8 cellular contexts compared by ENCODE assay signal in the genomic region with DNA sequence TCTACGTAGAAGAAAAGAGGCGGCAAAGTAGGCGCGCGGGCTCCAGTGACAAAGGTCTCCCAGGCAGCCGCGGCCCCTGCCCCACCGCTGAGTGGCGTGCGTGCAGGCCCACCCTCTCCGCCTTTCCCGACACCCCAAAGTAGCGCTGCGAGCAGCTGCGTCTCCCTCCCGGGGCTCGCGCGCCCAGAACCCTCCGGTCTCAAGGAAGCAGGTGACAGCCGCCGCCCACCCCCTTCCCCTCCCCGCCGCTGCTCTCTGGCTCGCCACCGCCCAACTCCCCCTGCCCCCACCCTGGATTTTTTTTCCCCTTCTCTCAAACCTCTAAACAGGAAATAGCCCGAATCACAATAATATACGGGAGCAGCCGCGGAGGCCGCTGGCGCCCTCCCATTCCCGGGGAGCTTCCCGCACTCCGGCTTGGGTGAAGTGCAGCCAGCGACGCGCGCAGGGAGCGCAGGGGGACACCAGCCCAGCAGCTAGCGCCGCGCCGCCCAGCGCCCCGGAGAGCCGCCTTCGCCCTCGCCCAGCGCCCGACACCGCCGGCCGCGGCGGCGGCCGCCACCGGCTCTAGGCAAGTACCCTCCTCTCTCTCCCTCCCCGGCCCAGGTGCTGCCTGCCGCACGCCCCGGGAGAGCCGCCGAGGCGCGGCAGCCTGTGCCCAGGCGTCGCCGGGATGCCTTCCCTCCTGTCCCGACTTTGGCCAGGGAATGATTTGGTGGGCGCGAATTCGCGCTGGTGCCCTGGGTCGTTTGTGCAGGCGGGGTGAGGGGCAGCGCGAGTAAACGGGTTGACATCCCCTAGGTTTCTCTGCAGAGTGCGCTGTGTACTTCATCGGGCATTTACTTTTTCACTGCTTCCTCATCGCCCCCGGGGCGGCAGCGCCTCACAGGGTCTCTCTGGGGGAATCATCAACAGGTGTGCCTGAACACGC. TPM values are rescaled to one million over a fixed set of nuclear protein-coding genes. Genes with fewer than 3 reads are reported as not detected.
A peak's percentile ranks its signal among the peaks of the same experiment; 100 is the strongest.
DNase-seq lines count a peak whose midpoint lies in the region; ATAC-seq, FAIRE-seq and TF ChIP-seq lines count a peak whose summit lies in the region.

No MANE protein-coding gene starts in this region.

- TF ChIP-seq POLR2A in GM12891 (IDR thresholded peaks at IDR 0.05; ENCODE audit: low read depth, low read length) (no peak), erythroblast (IDR thresholded peaks at IDR 0.05; ENCODE audit: low read length) (no peak)

- DNase-seq in A172 (ENCODE audit: low spot score): peak; percentile 26
- DNase-seq in GM12891 (ENCODE audit: insufficient read length, low spot score): peak; percentile 60
- peak; percentile 38 for DNase-seq in NCI-H146 treated with DMSO at 0.1 percent for 48 hours (lab: John Stamatoyannopoulos, UW; ENCODE audit: unreplicated experiment)
- peak; percentile 27 to 38 for DNase-seq in activated CD4-positive, alpha-beta T cell treated with anti-CD3 and anti-CD28 coated beads, Interleukin-2, amount 50 U/mL, for 48 hours
- DNase-seq in erythroblast (lab: John Stamatoyannopoulos, UW): peak; percentile 65 to 75
- no peak for DNase-seq in thoracic aorta (ENCODE audit: low spot score)

- H3K9ac ChIP-seq in mucosa of stomach (ENCODE audit: low read length): peak overlapping the region; percentile 92

- TF ChIP-seq CTCF in thoracic aorta (IDR thresholded peaks at IDR 0.05): no peak

- H3K4me3 ChIP-seq in mucosa of stomach (ENCODE audit: low read length): peak overlapping the region; percentile 89
- peak overlapping the region; percentile 87 for H3K4me3 ChIP-seq in thoracic aorta

- no peaks in the 10 kb centered on the region for H3K36me3 ChIP-seq in mucosa of stomach (ENCODE audit: control insufficient read depth, insufficient read depth, low read length)
- no peaks in the 10 kb centered on the region for H3K36me3 ChIP-seq in thoracic aorta

- H3K9me3 ChIP-seq in mucosa of stomach (ENCODE audit: control insufficient read depth, low read length) (no peaks in the 10 kb centered on the region), thoracic aorta (no peaks in the 10 kb centered on the region)

- FAIRE-seq in GM12891 (lab: Jason Lieb, UNC): peak; percentile 88

- H3K27me3 ChIP-seq in mucosa of stomach (ENCODE audit: control insufficient read depth, insufficient read depth, low read length): peaks cover 6% of the 10 kb centered on the region
- no peaks in the 10 kb centered on the region for H3K27me3 ChIP-seq in thoracic aorta (replicated peaks; ENCODE audit: insufficient read depth)

- ATAC-seq in HG02759 (IDR thresholded peaks at IDR 0.05; ENCODE audit: unreplicated experiment) (peak; percentile 68), thoracic aorta (ENCODE audit: insufficient number of reproducible peaks, low FRiP score, low read depth) (peak; percentile 74)

- H3K27ac ChIP-seq in thoracic aorta: peak overlapping the region; percentile 84 to 89

- H3K4me1 ChIP-seq in mucosa of stomach (ENCODE audit: control insufficient read depth, insufficient read depth, low read length) (peaks cover 16% of the 10 kb centered on the region), thoracic aorta (ENCODE audit: control insufficient read depth in 1 of 2, low read depth in 2 of 2) (peaks cover 0 to 14% of the 10 kb centered on the region in 2 donors)

TF ChIP-seq in GM12891, 5 proteins besides CTCF, POLR2A, EP300 and RAD21:
- TF ChIP-seq SPI1 (IDR thresholded peaks at IDR 0.05; ENCODE audit: low read depth, low read length) (no peak), TAF1 (IDR thresholded peaks at IDR 0.05; ENCODE audit: low read depth, low read length) (no peak)

RNA-seq across cellular contexts. Expression of a gene that starts 52.7 kb away (rescaled TPM):
- 81.1 and 84.6 TPM in 2 replicates for total RNA-seq in A172 (2014; rRNA removed; shearing (Covaris generic))
- polyA plus RNA-seq in GM12891 (2012; ENCODE audit: low read depth, missing spikeins): 15.1 TPM
- total RNA-seq in thoracic aorta: 100 to 1,000 TPM; 207 to 226 TPM
